ENCODE assay signal across 35 cellular contexts in the genomic region with DNA sequence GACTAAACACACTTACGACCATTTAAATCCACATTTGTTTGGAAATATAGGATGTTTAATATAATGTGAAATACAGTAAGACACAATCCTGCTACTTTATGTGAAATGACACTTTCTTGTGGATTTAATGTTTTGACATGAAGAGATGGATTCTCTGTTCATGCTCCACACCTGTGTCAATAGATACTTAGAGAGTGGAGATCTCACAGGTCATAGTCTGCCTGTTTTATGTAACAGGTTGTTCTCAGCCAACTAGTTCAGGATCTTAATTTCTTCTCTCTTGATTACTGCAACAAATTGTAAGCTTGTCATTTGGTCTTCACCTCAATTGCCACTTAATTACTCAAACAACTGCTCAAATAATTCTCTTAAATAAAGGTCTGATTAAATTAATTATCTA.
"Had no signal": no experiment of that assay in that cellular context is flagged by ENCODE, and none has a peak within 500 bp of the region (broad histone marks: within the 10 kb centered on the region; RNA-seq: fewer than 3 reads in every experiment).

No MANE protein-coding gene starts in this region.

- H3K4me3 ChIP-seq: ascending aorta, cardiac muscle cell had no signal

- H3K36me3 Mint-ChIP-seq: activated CD4-positive, alpha-beta memory T cell treated with anti-CD3 and anti-CD28 coated beads for 36 hours; activated naive CD4-positive, alpha-beta T cell treated with anti-CD3 and anti-CD28 coated beads, Interleukin-2, amount 10 ng/mL, durations not matched to agents 7 days and 5 days; activated naive CD4-positive, alpha-beta T cell treated with anti-CD3 and anti-CD28 coated beads, Interleukin-2, amount 50 U/mL, for 24 hours; activated naive CD8-positive, alpha-beta T cell; activated naive CD8-positive, alpha-beta T cell treated with anti-CD3 and anti-CD28 coated beads, Interleukin-2, amount 10 ng/mL, durations not matched to agents 7 days and 5 days; brain had no signal

- H3K27me3 ChIP-seq: ascending aorta, cardiac muscle cell had no signal

- H3K4me1 Mint-ChIP-seq: activated B cell treated with CpG ODN at 0.5 μM for 24 hours; activated CD4-positive, alpha-beta T cell treated with anti-CD3 and anti-CD28 coated beads, Interleukin-2, amount 10 ng/mL, durations not matched to agents 24 days and 14 days; activated naive CD4-positive, alpha-beta T cell treated with anti-CD3 and anti-CD28 coated beads, Interleukin-2, amount 10 ng/mL, durations not matched to agents 7 days and 5 days; activated naive CD4-positive, alpha-beta T cell treated with anti-CD3 and anti-CD28 coated beads, Interleukin-2, amount 50 U/mL, for 24 hours; activated naive CD8-positive, alpha-beta T cell treated with anti-CD3 and anti-CD28 coated beads, Interleukin-2, amount 10 ng/mL, durations not matched to agents 7 days and 5 days; activated naive CD8-positive, alpha-beta T cell treated with anti-CD3 and anti-CD28 coated beads, Interleukin-2, amount 50 U/mL, for 24 hours; brain; central memory CD8-positive, alpha-beta T cell had no signal

- H3K4me1 ChIP-seq: ascending aorta had no signal

- DNase-seq: activated B cell treated with CpG ODN at 0.5 μM for 24 hours; activated CD4-positive, alpha-beta memory T cell treated with anti-CD3 and anti-CD28 coated beads for 36 hours; activated CD4-positive, alpha-beta T cell treated with anti-CD3 and anti-CD28 coated beads for 4 hours; activated CD4-positive, alpha-beta T cell treated with anti-CD3 and anti-CD28 coated beads, Interleukin-2, amount 10 ng/mL, durations not matched to agents 24 days and 14 days; activated CD4-positive, alpha-beta T cell treated with anti-CD3 and anti-CD28 coated beads, Interleukin-2, amount 50 U/mL, for 1 hour; activated CD4-positive, alpha-beta T cell treated with anti-CD3 and anti-CD28 coated beads, Interleukin-2, amount 50 U/mL, for 4 hours; activated CD4-positive, CD25-positive, alpha-beta regulatory T cell treated with anti-CD3 and anti-CD28 coated beads, Interleukin-2, amount 50 U/mL, for 72 hours; activated CD8-positive, alpha-beta memory T cell treated with anti-CD3 and anti-CD28 coated beads, Interleukin-2, amount 50 U/mL, for 4 hours; activated CD8-positive, alpha-beta T cell treated with anti-CD3 and anti-CD28 coated beads for 36 hours; activated effector memory CD4-positive, alpha-beta T cell treated with Interleukin-2 at 50 U/mL for 16 hours; activated gamma-delta T cell; activated naive CD4-positive, alpha-beta T cell treated with anti-CD3 and anti-CD28 coated beads, Interleukin-2, amount 10 ng/mL, durations not matched to agents 7 days and 5 days; activated naive CD4-positive, alpha-beta T cell treated with Interleukin-2 at 50 U/mL for 16 hours; activated naive CD8-positive, alpha-beta T cell treated with anti-CD3 and anti-CD28 coated beads, Interleukin-2, amount 10 ng/mL, durations not matched to agents 7 days and 5 days; activated naive CD8-positive, alpha-beta T cell treated with anti-CD3 and anti-CD28 coated beads, Interleukin-2, amount 50 U/mL, for 24 hours; activated T-cell treated with anti-CD3 and anti-CD28 coated beads for 4 hours; activated T-cell treated with anti-CD3 and anti-CD28 coated beads, Interleukin-2, amount 50 U/mL, for 1 hour; activated T-cell treated with anti-CD3 and anti-CD28 coated beads, Interleukin-2, amount 50 U/mL, for 4 hours; activated T-cell treated with anti-CD3 and anti-CD28 coated beads, Interleukin-2, amount 50 U/mL, for 72 hours; amygdala; anterior cingulate cortex; caudate nucleus; cerebellar nuclear complex; T-helper 2 cell; T-helper 9 cell had no signal

- H3K36me3 ChIP-seq: ascending aorta, cardiac muscle cell had no signal

- H3K27ac Mint-ChIP-seq: activated B cell treated with CpG ODN at 0.5 μM for 24 hours; activated CD4-positive, alpha-beta memory T cell treated with anti-CD3 and anti-CD28 coated beads for 36 hours; activated CD4-positive, alpha-beta T cell treated with anti-CD3 and anti-CD28 coated beads, Interleukin-2, amount 10 ng/mL, durations not matched to agents 24 days and 14 days; activated CD8-positive, alpha-beta T cell treated with anti-CD3 and anti-CD28 coated beads for 36 hours; activated naive CD4-positive, alpha-beta T cell treated with anti-CD3 and anti-CD28 coated beads, Interleukin-2, amount 10 ng/mL, durations not matched to agents 7 days and 5 days; activated naive CD4-positive, alpha-beta T cell treated with anti-CD3 and anti-CD28 coated beads, Interleukin-2, amount 50 U/mL, for 24 hours; activated naive CD8-positive, alpha-beta T cell; activated naive CD8-positive, alpha-beta T cell treated with anti-CD3 and anti-CD28 coated beads, Interleukin-2, amount 10 ng/mL, durations not matched to agents 7 days and 5 days; activated naive CD8-positive, alpha-beta T cell treated with anti-CD3 and anti-CD28 coated beads, Interleukin-2, amount 50 U/mL, for 24 hours; activated T-cell treated with anti-CD3 and anti-CD28 coated beads, Interleukin-2, amount 50 U/mL, for 72 hours; activated T-helper 2 cell treated with anti-CD3 and anti-CD28 coated beads, Interferon-gamma antibody, Interleukin-2, Interleukin-4, amounts not matched to agents 10 μg/mL and 5 μg/mL and 100 μg/mL, durations not matched to agents 14 hours and 24 hours and 36 hours; brain; T-helper 1 cell treated with Interleukin-12 subunit alpha and Interleukin-12 subunit beta and Interleukin-4 antibody, amounts not matched to agents 30 μg/mL and 1 μg/mL, for 36 hours; T-helper 2 cell treated with Interferon-gamma antibody and Interleukin-4, amounts not matched to agents 5 μg/mL and 100 μg/mL, for 36 hours had no signal

- H3K27me3 Mint-ChIP-seq: activated B cell treated with CpG ODN at 0.5 μM for 24 hours; activated CD4-positive, alpha-beta memory T cell treated with anti-CD3 and anti-CD28 coated beads for 36 hours; activated CD4-positive, alpha-beta T cell treated with anti-CD3 and anti-CD28 coated beads, Interleukin-2, amount 10 ng/mL, durations not matched to agents 24 days and 14 days; activated CD8-positive, alpha-beta T cell treated with anti-CD3 and anti-CD28 coated beads for 36 hours; activated naive CD4-positive, alpha-beta T cell treated with anti-CD3 and anti-CD28 coated beads, Interleukin-2, amount 10 ng/mL, durations not matched to agents 7 days and 5 days; activated naive CD4-positive, alpha-beta T cell treated with anti-CD3 and anti-CD28 coated beads, Interleukin-2, amount 50 U/mL, for 24 hours; activated naive CD8-positive, alpha-beta T cell; activated naive CD8-positive, alpha-beta T cell treated with anti-CD3 and anti-CD28 coated beads, Interleukin-2, amount 10 ng/mL, durations not matched to agents 7 days and 5 days; activated naive CD8-positive, alpha-beta T cell treated with anti-CD3 and anti-CD28 coated beads, Interleukin-2, amount 50 U/mL, for 24 hours; brain; central memory CD8-positive, alpha-beta T cell had no signal

- H3K9me3 Mint-ChIP-seq: activated CD4-positive, alpha-beta T cell treated with anti-CD3 and anti-CD28 coated beads, Interleukin-2, amount 10 ng/mL, durations not matched to agents 24 days and 14 days; activated naive CD4-positive, alpha-beta T cell treated with anti-CD3 and anti-CD28 coated beads, Interleukin-2, amount 50 U/mL, for 24 hours; activated naive CD8-positive, alpha-beta T cell treated with anti-CD3 and anti-CD28 coated beads, Interleukin-2, amount 10 ng/mL, durations not matched to agents 7 days and 5 days; activated naive CD8-positive, alpha-beta T cell treated with anti-CD3 and anti-CD28 coated beads, Interleukin-2, amount 50 U/mL, for 24 hours; activated T-cell treated with anti-CD3 and anti-CD28 coated beads, Interleukin-2, amount 50 U/mL, for 4 hours; brain had no signal

- H3K4me3 Mint-ChIP-seq: activated B cell treated with CpG ODN at 0.5 μM for 24 hours; activated CD4-positive, alpha-beta memory T cell treated with anti-CD3 and anti-CD28 coated beads for 36 hours; activated CD4-positive, alpha-beta T cell treated with anti-CD3 and anti-CD28 coated beads, Interleukin-2, amount 10 ng/mL, durations not matched to agents 24 days and 14 days; activated CD8-positive, alpha-beta T cell treated with anti-CD3 and anti-CD28 coated beads for 36 hours; activated naive CD4-positive, alpha-beta T cell treated with anti-CD3 and anti-CD28 coated beads, Interleukin-2, amount 10 ng/mL, durations not matched to agents 7 days and 5 days; activated naive CD4-positive, alpha-beta T cell treated with anti-CD3 and anti-CD28 coated beads, Interleukin-2, amount 50 U/mL, for 24 hours; activated naive CD8-positive, alpha-beta T cell; activated naive CD8-positive, alpha-beta T cell treated with anti-CD3 and anti-CD28 coated beads, Interleukin-2, amount 10 ng/mL, durations not matched to agents 7 days and 5 days; activated naive CD8-positive, alpha-beta T cell treated with anti-CD3 and anti-CD28 coated beads, Interleukin-2, amount 50 U/mL, for 24 hours; activated T-cell treated with anti-CD3 and anti-CD28 coated beads, Interleukin-2, amount 50 U/mL, for 4 hours; activated T-cell treated with anti-CD3 and anti-CD28 coated beads, Interleukin-2, amount 50 U/mL, for 72 hours; brain; central memory CD8-positive, alpha-beta T cell; T-helper 1 cell treated with Interleukin-12 subunit alpha and Interleukin-12 subunit beta and Interleukin-4 antibody, amounts not matched to agents 30 μg/mL and 1 μg/mL, for 36 hours; T-helper 2 cell treated with Interferon-gamma antibody and Interleukin-4, amounts not matched to agents 5 μg/mL and 100 μg/mL, for 36 hours had no signal

- H3K9me3 ChIP-seq: ascending aorta had no signal

- ATAC-seq: activated CD8-positive, alpha-beta T cell treated with anti-CD3 and anti-CD28 coated beads for 36 hours; activated naive CD8-positive, alpha-beta T cell treated with anti-CD3 and anti-CD28 coated beads, Interleukin-2, amount 50 U/mL, for 24 hours; activated T-cell treated with anti-CD3 and anti-CD28 coated beads, Interleukin-2, amount 50 U/mL, for 4 hours; activated T-cell treated with anti-CD3 and anti-CD28 coated beads, Interleukin-2, amount 50 U/mL, for 72 hours had no signal

- H3K27ac ChIP-seq: ascending aorta, cardiac muscle cell, VCaP had no signal
